ENCODE assay signal across 13 cellular contexts in genomic region chr4:6761540-6762243, GRCh38. TPM values are rescaled to one million over a fixed set of nuclear protein-coding genes. Genes with fewer than 3 reads are reported as not detected.
DNase-seq lines count a peak whose midpoint lies in the region; ATAC-seq, FAIRE-seq and TF ChIP-seq lines count a peak whose summit lies in the region.
"Had no signal": no experiment of that assay in that cellular context is flagged by ENCODE, and none has a peak within 500 bp of the region (broad histone marks: within the 10 kb centered on the region; RNA-seq: fewer than 3 reads in every experiment).

No MANE protein-coding gene starts in this region.

- no peak for ATAC-seq in GM18861 (IDR thresholded peaks at IDR 0.05; ENCODE audit: unreplicated experiment)

- FAIRE-seq in urothelium cell line (lab: Jason Lieb, UNC) (no peak), GM12891 (lab: Jason Lieb, UNC) (no peak)

- DNase-seq in NCI-H774 (lab: John Stamatoyannopoulos, UW): peak; percentile 2
- DNase-seq in amygdala (lab: John Stamatoyannopoulos, UW): peak in 38 of 56 donors; percentile 35 to 87 (median 62)
- DNase-seq in inferior parietal cortex (ENCODE audit: extremely low spot score): peak; percentile 57
- DNase-seq in stimulated activated CD8-positive, alpha-beta memory T cell treated with anti-CD3 and anti-CD28 coated beads, Interleukin-15, amount 100 ng/mL, for 1 hour (ENCODE audit: low read depth): peak; percentile 8
- DNase-seq in stimulated activated CD4-positive, alpha-beta T cell treated with anti-CD3 and anti-CD28 coated beads, Interleukin-4, amount 100 ng/mL, for 24 hours: no peak
- DNase-seq in urothelium cell line (ENCODE audit: low spot score): no peak
- DNase-seq in GM12891 (ENCODE audit: insufficient read length, low spot score): no peak
- DNase-seq: activated CD4-positive, alpha-beta T cell treated with anti-CD3 and anti-CD28 coated beads, Interleukin-2, amount 50 U/mL, for 1 hour; activated naive CD4-positive, alpha-beta T cell treated with anti-CD3 and anti-CD28 coated beads for 36 hours; H7; NCI-H187; tibial artery had no signal

- no peak for TF ChIP-seq POLR2A in GM12891 (IDR thresholded peaks at IDR 0.05; ENCODE audit: low read depth, low read length)

TF ChIP-seq in GM12891, 5 proteins besides CTCF, POLR2A, EP300 and RAD21:
- TF ChIP-seq SPI1 (IDR thresholded peaks at IDR 0.05; ENCODE audit: low read depth, low read length): no peak
- no peak for TF ChIP-seq POU2F2 (IDR thresholded peaks at IDR 0.05; ENCODE audit: low read depth, low read length)

RNA-seq across cellular contexts. Expression of gene KIAA0232, which starts 20.8 kb away (rescaled TPM):
- polyA plus RNA-seq in GM12891 (2012; ENCODE audit: low read depth, missing spikeins): 5.1 TPM

RNA-seq across cellular contexts. Expression of gene BLOC1S4, which starts 45.7 kb away (rescaled TPM):
- 10.5 TPM for polyA plus RNA-seq in GM12891 (2012; ENCODE audit: low read depth, missing spikeins)

RNA-seq across cellular contexts. Expression of gene MRFAP1L1, which starts 52.0 kb away (rescaled TPM):
- polyA plus RNA-seq in GM12891 (2012; ENCODE audit: low read depth, missing spikeins): 27.7 TPM

Comparison
In these comparisons a context has a peak if more than half of its experiments do, and no peak if none do; other contexts are left out.
1. DNase-seq: peak in NCI-H774 (single experiment), amygdala (38 of 56), inferior parietal cortex (single experiment) and stimulated activated CD8-positive, alpha-beta memory T cell treated with anti-CD3 and anti-CD28 coated beads, Interleukin-15, amount 100 ng/mL, for 1 hour (single experiment); none in stimulated activated CD4-positive, alpha-beta T cell treated with anti-CD3 and anti-CD28 coated beads, Interleukin-4, amount 100 ng/mL, for 24 hours (single experiment), urothelium cell line (single experiment) and GM12891 (single experiment).